ENCODE assay signal across 24 cellular contexts in genomic region chr4:71828450-71828849, GRCh38. TPM values are rescaled to one million over a fixed set of nuclear protein-coding genes. Genes with fewer than 3 reads are reported as not detected.
"Had no signal": no experiment of that assay in that cellular context is flagged by ENCODE, and none has a peak within 500 bp of the region (broad histone marks: within the 10 kb centered on the region; RNA-seq: fewer than 3 reads in every experiment).

No MANE protein-coding gene starts in this region.

- H3K9me3 ChIP-seq: SJSA1 had no signal

- H3K9me3 Mint-ChIP-seq: activated CD4-positive, alpha-beta memory T cell treated with anti-CD3 and anti-CD28 coated beads, Interleukin-2, amount 10 ng/mL, durations not matched to agents 7 days and 5 days; activated naive CD4-positive, alpha-beta T cell treated with anti-CD3 and anti-CD28 coated beads, Interleukin-2, amount 10 ng/mL, durations not matched to agents 7 days and 5 days; activated naive CD8-positive, alpha-beta T cell treated with anti-CD3 and anti-CD28 coated beads for 36 hours; activated T-helper 2 cell treated with anti-CD3 and anti-CD28 coated beads, Interferon-gamma antibody, Interleukin-2, Interleukin-4, amounts not matched to agents 10 μg/mL and 5 μg/mL and 100 μg/mL, durations not matched to agents 14 hours and 24 hours and 36 hours; T-helper 1 cell treated with Interleukin-12 subunit alpha and Interleukin-12 subunit beta and Interleukin-4 antibody, amounts not matched to agents 30 μg/mL and 1 μg/mL, for 36 hours had no signal

- H3K4me3 Mint-ChIP-seq: activated CD4-positive, alpha-beta memory T cell treated with anti-CD3 and anti-CD28 coated beads, Interleukin-2, amount 10 ng/mL, durations not matched to agents 7 days and 5 days; activated CD4-positive, alpha-beta T cell treated with anti-CD3 and anti-CD28 coated beads for 36 hours; activated naive CD4-positive, alpha-beta T cell treated with anti-CD3 and anti-CD28 coated beads, Interleukin-2, amount 10 ng/mL, durations not matched to agents 7 days and 5 days; activated naive CD8-positive, alpha-beta T cell treated with anti-CD3 and anti-CD28 coated beads for 36 hours; activated T-cell treated with anti-CD3 and anti-CD28 coated beads, Interleukin-2, amount 50 U/mL, for 72 hours; T-helper 1 cell treated with Interleukin-12 subunit alpha and Interleukin-12 subunit beta and Interleukin-4 antibody, amounts not matched to agents 30 μg/mL and 1 μg/mL, for 36 hours had no signal

- H3K4me3 ChIP-seq: cardiac muscle cell, SJSA1 had no signal

- H3K27me3 Mint-ChIP-seq: activated CD4-positive, alpha-beta memory T cell treated with anti-CD3 and anti-CD28 coated beads, Interleukin-2, amount 10 ng/mL, durations not matched to agents 7 days and 5 days; activated CD4-positive, alpha-beta T cell treated with anti-CD3 and anti-CD28 coated beads for 36 hours; activated naive CD4-positive, alpha-beta T cell treated with anti-CD3 and anti-CD28 coated beads, Interleukin-2, amount 10 ng/mL, durations not matched to agents 7 days and 5 days; activated naive CD8-positive, alpha-beta T cell treated with anti-CD3 and anti-CD28 coated beads for 36 hours had no signal

- H3K27ac ChIP-seq: brain microvascular endothelial cell, cardiac muscle cell, SJSA1, VCaP had no signal

- DNase-seq: activated CD4-positive, alpha-beta memory T cell treated with anti-CD3 and anti-CD28 coated beads, Interleukin-2, amount 10 ng/mL, durations not matched to agents 7 days and 5 days; activated CD4-positive, alpha-beta T cell treated with anti-CD3 and anti-CD28 coated beads for 36 hours; activated CD4-positive, alpha-beta T cell treated with anti-CD3 and anti-CD28 coated beads, Interleukin-2, amount 50 U/mL, for 1 hour; activated CD8-positive, alpha-beta memory T cell treated with anti-CD3 and anti-CD28 coated beads, Interleukin-2, amount 50 U/mL, for 4 hours; activated gamma-delta T cell treated with Interleukin-2 at 50 U/mL for 16 hours; activated naive CD4-positive, alpha-beta T cell treated with anti-CD3 and anti-CD28 coated beads, Interleukin-2, amount 10 ng/mL, durations not matched to agents 7 days and 5 days; activated naive CD8-positive, alpha-beta T cell treated with anti-CD3 and anti-CD28 coated beads for 36 hours; activated T-cell treated with anti-CD3 and anti-CD28 coated beads, Interleukin-2, amount 50 U/mL, for 72 hours; brain microvascular endothelial cell; Karpas-422; MM.1S; NCI-H1105 treated with DMSO at 0.1 percent for 48 hours; NCI-H1930; NCI-H446; NCI-H524; PC-3; SHP77; T-helper 9 cell had no signal

- H3K4me1 ChIP-seq: SJSA1 had no signal

- H3K36me3 ChIP-seq: brain microvascular endothelial cell, cardiac muscle cell, SJSA1 had no signal

- ATAC-seq: activated CD4-positive, alpha-beta T cell treated with anti-CD3 and anti-CD28 coated beads for 36 hours; activated T-cell treated with anti-CD3 and anti-CD28 coated beads, Interleukin-2, amount 50 U/mL, for 72 hours; PC-3 had no signal

- H3K27me3 ChIP-seq: brain microvascular endothelial cell, cardiac muscle cell, SJSA1 had no signal

- H3K27ac Mint-ChIP-seq: activated CD4-positive, alpha-beta memory T cell treated with anti-CD3 and anti-CD28 coated beads, Interleukin-2, amount 10 ng/mL, durations not matched to agents 7 days and 5 days; activated CD4-positive, alpha-beta T cell treated with anti-CD3 and anti-CD28 coated beads for 36 hours; activated naive CD4-positive, alpha-beta T cell treated with anti-CD3 and anti-CD28 coated beads, Interleukin-2, amount 10 ng/mL, durations not matched to agents 7 days and 5 days; activated naive CD8-positive, alpha-beta T cell treated with anti-CD3 and anti-CD28 coated beads for 36 hours; activated T-cell treated with anti-CD3 and anti-CD28 coated beads, Interleukin-2, amount 50 U/mL, for 72 hours; activated T-helper 2 cell treated with anti-CD3 and anti-CD28 coated beads, Interferon-gamma antibody, Interleukin-2, Interleukin-4, amounts not matched to agents 10 μg/mL and 5 μg/mL and 100 μg/mL, durations not matched to agents 14 hours and 24 hours and 36 hours; T-helper 1 cell treated with Interleukin-12 subunit alpha and Interleukin-12 subunit beta and Interleukin-4 antibody, amounts not matched to agents 30 μg/mL and 1 μg/mL, for 36 hours had no signal

- H3K4me1 Mint-ChIP-seq: activated CD4-positive, alpha-beta memory T cell treated with anti-CD3 and anti-CD28 coated beads, Interleukin-2, amount 10 ng/mL, durations not matched to agents 7 days and 5 days; activated CD4-positive, alpha-beta T cell treated with anti-CD3 and anti-CD28 coated beads for 36 hours; activated naive CD4-positive, alpha-beta T cell treated with anti-CD3 and anti-CD28 coated beads, Interleukin-2, amount 10 ng/mL, durations not matched to agents 7 days and 5 days; activated naive CD8-positive, alpha-beta T cell treated with anti-CD3 and anti-CD28 coated beads for 36 hours had no signal

- H3K36me3 Mint-ChIP-seq: activated naive CD4-positive, alpha-beta T cell treated with anti-CD3 and anti-CD28 coated beads, Interleukin-2, amount 10 ng/mL, durations not matched to agents 7 days and 5 days; activated naive CD8-positive, alpha-beta T cell treated with anti-CD3 and anti-CD28 coated beads for 36 hours had no signal

RNA-seq across cellular contexts. Expression of gene GC, which starts 44.6 kb away (rescaled TPM):
- total RNA-seq: activated CD4-positive, alpha-beta memory T cell treated with anti-CD3 and anti-CD28 coated beads, Interleukin-2, amount 10 ng/mL, durations not matched to agents 7 days and 5 days; activated CD4-positive, alpha-beta T cell treated with anti-CD3 and anti-CD28 coated beads for 36 hours; activated CD8-positive, alpha-beta memory T cell treated with anti-CD3 and anti-CD28 coated beads for 36 hours; activated naive CD8-positive, alpha-beta T cell treated with anti-CD3 and anti-CD28 coated beads for 36 hours; activated T-cell treated with anti-CD3 and anti-CD28 coated beads, Interleukin-2, amount 50 U/mL, for 72 hours; activated T-helper 2 cell treated with anti-CD3 and anti-CD28 coated beads, Interferon-gamma antibody, Interleukin-2, Interleukin-4, amounts not matched to agents 10 μg/mL and 5 μg/mL and 100 μg/mL, durations not matched to agents 14 hours and 24 hours and 36 hours; PC-3; SJSA1 had no signal
